ENCODE assay signal across 12 cellular contexts in genomic region chr1:85225624-85226380, GRCh38. TPM values are rescaled to one million over a fixed set of nuclear protein-coding genes. Genes with fewer than 3 reads are reported as not detected.
DNase-seq lines count a peak whose midpoint lies in the region; ATAC-seq and TF ChIP-seq lines count a peak whose summit lies in the region.
"Had no signal": no experiment of that assay in that cellular context is flagged by ENCODE, and none has a peak within 500 bp of the region (broad histone marks: within the 10 kb centered on the region; RNA-seq: fewer than 3 reads in every experiment).

No MANE protein-coding gene starts in this region.

- RAD21 ChIA-PET in HCT116 (lab: Charles Lee; ENCODE audit: low non-redundant PET in 1 of 2, low total read pairs in 2 of 2, uncharacterized antibody in 2 of 2, unreplicated experiment in 2 of 2) = no interaction called here

- H3K9ac ChIP-seq in HCT116 (ENCODE audit: low read length) = no peak overlapping the region
- peak overlapping the region; percentile 46 for H3K9ac ChIP-seq in SK-N-MC (ENCODE audit: insufficient read length)

- BruUV-seq in HCT116 (replicated peaks; lab: Mats Ljungman, UMichigan) = no TSS peak

- H2AFZ ChIP-seq in HCT116 (ENCODE audit: low read depth, low read length, poor library complexity, severe bottlenecking) = peak overlapping the region; percentile 63

- H3K36me3 ChIP-seq in HCT116 (ENCODE audit: control insufficient read depth in 1 of 2, insufficient read depth in 2 of 2, low read length in 2 of 2) (no peaks in the 10 kb centered on the region), SK-N-MC (ENCODE audit: insufficient read depth, low read length) (no peaks in the 10 kb centered on the region), stomach (no peaks in the 10 kb centered on the region)
- H3K36me3 ChIP-seq in effector memory CD4-positive, alpha-beta T cell (ENCODE audit: control insufficient read depth, insufficient read depth, low read length) = no peaks in the 10 kb centered on the region

- ATAC-seq in HCT116 = no peak
- no peak for ATAC-seq in HG03342 (IDR thresholded peaks at IDR 0.05; ENCODE audit: unreplicated experiment)
- ATAC-seq in GM18505 (IDR thresholded peaks at IDR 0.05; ENCODE audit: unreplicated experiment) = no peak

- TF ChIP-seq RAD21 in HCT116 (IDR thresholded peaks at IDR 0.05; ENCODE audit: low read depth) = no peak

- H3K4me2 ChIP-seq in HCT116 (ENCODE audit: low read length) = no peak overlapping the region

- H3K27ac ChIP-seq in HCT116 (ENCODE audit: low read depth, low read length) (no peak overlapping the region), SK-N-MC (peak overlapping the region; percentile 51; the same call in 1 of the 2 replicates), stomach (peak overlapping the region; percentile 44 to 73 (median 66))
- H3K27ac ChIP-seq in effector memory CD4-positive, alpha-beta T cell (ENCODE audit: insufficient read depth, low read length, poor library complexity, severe bottlenecking) = no peak overlapping the region
- H3K27ac ChIP-seq: HL-60 had no signal

- POLR2A ChIA-PET in HCT116 (lab: Charles Lee) = no interaction called here

- H3K4me3 ChIP-seq in HCT116 (replicated peaks in 1 of 2; ENCODE audit: low read depth in 1 of 2, low read length in 2 of 2) (no peak overlapping the region), SK-N-MC (peak overlapping the region; percentile 56), stomach (no peak overlapping the region)
- H3K4me3 ChIP-seq in effector memory CD4-positive, alpha-beta T cell (ENCODE audit: insufficient read depth, low read depth, low read length, poor library complexity, severe bottlenecking) = no peak overlapping the region

- WGBS in stomach, 5 donors = 39 to 45% (median 43%) methylated on average over 5 of the region's 5 CpGs

- intact Hi-C loops in HCT116 (cut with micrococcal nuclease) (no loop called here), stomach (cut with DNase I; ENCODE audit: low total_unique reads) (no loop called here)

- no peaks in the 10 kb centered on the region for H3K9me3 ChIP-seq in HCT116 (ENCODE audit: control insufficient read depth in 1 of 2, insufficient read depth in 1 of 2, low read depth in 1 of 2, low read length in 2 of 2)
- no peaks in the 10 kb centered on the region for H3K9me3 ChIP-seq in SK-N-MC (ENCODE audit: low read depth, low read length)
- H3K9me3 ChIP-seq in stomach = no peaks in the 10 kb centered on the region
- no peaks in the 10 kb centered on the region for H3K9me3 ChIP-seq in effector memory CD4-positive, alpha-beta T cell (ENCODE audit: control insufficient read depth, low read length)

- TF ChIP-seq EP300 in stomach (IDR thresholded peaks at IDR 0.05) = no peak

- TF ChIP-seq POLR2A in HCT116 (IDR thresholded peaks at IDR 0.05; ENCODE audit: borderline replicate concordance, extremely low read depth, insufficient read depth, insufficient read length) = no peak
- no peak for TF ChIP-seq POLR2A in stomach (IDR thresholded peaks at IDR 0.05)
- no peak for TF ChIP-seq POLR2A in GM18505 (IDR thresholded peaks at IDR 0.05; ENCODE audit: borderline replicate concordance, extremely low read depth, insufficient read depth, insufficient read length)

- H3K9me2 ChIP-seq in HCT116 (ENCODE audit: insufficient read depth) = no peaks in the 10 kb centered on the region

- H3K4me1 ChIP-seq in HCT116 (ENCODE audit: control insufficient read depth in 1 of 2, insufficient read depth in 2 of 2, low read length in 2 of 2) (peaks cover 30 to 31% of the 10 kb centered on the region in 2 experiments), stomach (peaks cover 21 to 54% (median 38%) of the 10 kb centered on the region in 4 donors)
- H3K4me1 ChIP-seq in effector memory CD4-positive, alpha-beta T cell (ENCODE audit: control insufficient read depth, insufficient read depth, low read length, poor library complexity, severe bottlenecking) = no peaks in the 10 kb centered on the region

- no peaks in the 10 kb centered on the region for H3K79me2 ChIP-seq in HCT116 (ENCODE audit: insufficient read depth, low read length)

- H4K20me1 ChIP-seq in HCT116 (ENCODE audit: insufficient read depth) = no peaks in the 10 kb centered on the region

- no peak for DNase-seq in HCT116 (ENCODE audit: low read depth, low spot score)
- DNase-seq in SK-N-MC (ENCODE audit: low read depth, low spot score) = no peak
- peak; percentile 45 for DNase-seq in iris pigment epithelial cell (ENCODE audit: low read depth)
- no peak for DNase-seq in stomach
- DNase-seq in anterior cingulate cortex (lab: John Stamatoyannopoulos, UW) = no peak
- DNase-seq in effector memory CD4-positive, alpha-beta T cell = no peak
- DNase-seq: activated CD8-positive, alpha-beta memory T cell treated with anti-CD3 and anti-CD28 coated beads for 24 hours; NCI-H1048; T-helper 1 cell had no signal

- TF ChIP-seq CTCF in HCT116 (IDR thresholded peaks at IDR 0.05 in 2 of 3, conservative IDR thresholded peaks at IDR 0.05 in 1 of 3; ENCODE audit: borderline replicate concordance in 1 of 3, insufficient read depth in 1 of 3, low read depth in 2 of 3, low read length in 2 of 3) (no peak), stomach (IDR thresholded peaks at IDR 0.05) (no peak)

- CTCF ChIA-PET in HCT116 (lab: Charles Lee) = interaction anchor here (1.9 to 2.0 kb wide), 2 partner anchors 29 to 281 kb away, joined by 7 to 8 read pairs; no protein-coding TSS in a partner anchor

- H3K27me3 ChIP-seq in HCT116 (ENCODE audit: insufficient read depth, low read length) = no peaks in the 10 kb centered on the region
- no peaks in the 10 kb centered on the region for H3K27me3 ChIP-seq in stomach
- H3K27me3 ChIP-seq in effector memory CD4-positive, alpha-beta T cell (replicated peaks; ENCODE audit: control insufficient read depth, insufficient read depth, low read length, poor library complexity, severe bottlenecking) = no peaks in the 10 kb centered on the region

TF ChIP-seq in HCT116, 20 proteins besides CTCF, POLR2A, EP300 and RAD21 (continues in another document):
- TF ChIP-seq CBX3 (IDR thresholded peaks at IDR 0.05; ENCODE audit: low read depth) = no peak
- TF ChIP-seq FOSL1 (IDR thresholded peaks at IDR 0.05; ENCODE audit: low read depth) = no peak
- TF ChIP-seq, protein P1, sequence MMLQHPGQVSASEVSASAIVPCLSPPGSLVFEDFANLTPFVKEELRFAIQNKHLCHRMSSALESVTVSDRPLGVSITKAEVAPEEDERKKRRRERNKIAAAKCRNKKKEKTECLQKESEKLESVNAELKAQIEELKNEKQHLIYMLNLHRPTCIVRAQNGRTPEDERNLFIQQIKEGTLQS (IDR thresholded peaks at IDR 0.05) = no peak
- TF ChIP-seq REST (IDR thresholded peaks at IDR 0.05; ENCODE audit: low read depth) = no peak
- no peak for TF ChIP-seq EZH2phosphoT487 (IDR thresholded peaks at IDR 0.05; ENCODE audit: borderline replicate concordance)
- TF ChIP-seq CEBPB (IDR thresholded peaks at IDR 0.05; ENCODE audit: low read depth) = no peak
- TF ChIP-seq EGR1 (IDR thresholded peaks at IDR 0.05; ENCODE audit: low read depth) = no peak
- no peak for TF ChIP-seq TCF7L2 (IDR thresholded peaks at IDR 0.05; ENCODE audit: borderline replicate concordance, extremely low read depth, insufficient read depth, insufficient read length)
- no peak for TF ChIP-seq EZH2 (IDR thresholded peaks at IDR 0.05)
- no peak for TF ChIP-seq JUND (IDR thresholded peaks at IDR 0.05)
- TF ChIP-seq POLR2AphosphoS5 (IDR thresholded peaks at IDR 0.05; ENCODE audit: low read depth, low read length) = no peak
- no peak for TF ChIP-seq SIN3A (IDR thresholded peaks at IDR 0.05; ENCODE audit: low read depth)
- no peak for TF ChIP-seq YY1 (IDR thresholded peaks at IDR 0.05; ENCODE audit: extremely low read depth, insufficient replicate concordance, low read depth, low read length)
- no peak for TF ChIP-seq ZNF274 (IDR thresholded peaks at IDR 0.05; ENCODE audit: low read depth, low read length)
- no peak for TF ChIP-seq SRF (IDR thresholded peaks at IDR 0.05; ENCODE audit: low read depth)
- TF ChIP-seq MAX (IDR thresholded peaks at IDR 0.05) = no peak

RNA-seq across cellular contexts. Expression of gene SYDE2, which starts 25.0 kb away (rescaled TPM):
- total RNA-seq in HCT116 (2021; ENCODE audit: unreplicated experiment) = 5.3 TPM
- 0.74 and 0.85 TPM in 2 replicates for polyA plus RNA-seq in HCT116 (2012)
- 10 to 100 TPM; 13.0 to 45.3 (median 36.6) TPM for total RNA-seq in stomach
- 1 to 10 TPM in 2 of 3 donors, under 1 TPM in 1; 0.75 to 1.2 (median 1.2) TPM for polyA plus RNA-seq in stomach

RNA-seq across cellular contexts. Expression of gene C1orf52, which starts 33.7 kb away (rescaled TPM):
- 23.3 TPM for total RNA-seq in HCT116 (2021; ENCODE audit: unreplicated experiment)
- 19.9 and 20.1 TPM in 2 replicates for polyA plus RNA-seq in HCT116 (2012)
- 10 to 100 TPM in 3 of 5 donors, 1 to 10 TPM in 2; 5.8 to 39.3 (median 23.5) TPM for total RNA-seq in stomach
- polyA plus RNA-seq in stomach = 10 to 100 TPM; 11.1 to 16.8 (median 11.9) TPM

RNA-seq across cellular contexts. Expression of gene BCL10, which starts 50.6 kb away (rescaled TPM):
- total RNA-seq in HCT116 (2021; ENCODE audit: unreplicated experiment) (33.8 TPM), stomach (10 to 100 TPM in 4 of 5 donors, 1 to 10 TPM in 1; 6.1 to 42.7 (median 38.5) TPM)
- polyA plus RNA-seq in HCT116 (2012) = 10.7 and 12.1 TPM in 2 replicates
- 10 to 100 TPM in 1 of 3 donors, 1 to 10 TPM in 2; 8.1 to 23.4 (median 9.9) TPM for polyA plus RNA-seq in stomach

Comparison
In these comparisons a context has a peak if more than half of its experiments do, and no peak if none do; other contexts are left out.
1. H3K27ac ChIP-seq: peak in SK-N-MC (single experiment) and stomach (5 of 5); none in HCT116 (single experiment) and effector memory CD4-positive, alpha-beta T cell (single experiment).